In genomic region chr7:117332031-117332430, GRCh38 we compare ENCODE assay signal across 9 cellular contexts. TPM values are rescaled to one million over a fixed set of nuclear protein-coding genes. Genes with fewer than 3 reads are reported as not detected.
"Had no signal": no experiment of that assay in that cellular context is flagged by ENCODE, and none has a peak within 500 bp of the region (broad histone marks: within the 10 kb centered on the region; RNA-seq: fewer than 3 reads in every experiment).

No MANE protein-coding gene starts in this region.

- H3K27me3 Mint-ChIP-seq: IgD-negative memory B cell had no signal

- H2AFZ ChIP-seq: GM23338 had no signal

- H3K36me3 Mint-ChIP-seq: IgD-negative memory B cell had no signal

- H3K27ac ChIP-seq: HL-60 had no signal

- H3K4me2 ChIP-seq: GM23338 had no signal

- H3K27ac Mint-ChIP-seq: GM23338, H9, IgD-negative memory B cell had no signal

- DNase-seq: H9, HCEC 1CT, KG1 had no signal

- H3K4me3 Mint-ChIP-seq: GM23338, H9, IgD-negative memory B cell had no signal

- ATAC-seq: GM23338 had no signal

- H3K4me3 ChIP-seq: GM23338 had no signal

- H3K4me1 Mint-ChIP-seq: GM23338, H9, IgD-negative memory B cell had no signal

- FAIRE-seq: H1, H54 had no signal

RNA-seq across cellular contexts. Expression of gene WNT2, which starts 9.2 kb away (rescaled TPM):
- total RNA-seq: GM23338, H1, H9, HT1080 had no signal
- polyA plus RNA-seq: GM23338, H1, IgD-negative memory B cell had no signal
